8 cellular contexts compared by ENCODE assay signal in genomic region chrX:81120270-81120935, GRCh38.
DNase-seq lines count a peak whose midpoint lies in the region; ATAC-seq and TF ChIP-seq lines count a peak whose summit lies in the region.

No MANE protein-coding gene starts in this region.

- peak overlapping the region; percentile 90 for H3K4me3 ChIP-seq in iPS-20b (ENCODE audit: low read length)

- H3K36me3 ChIP-seq in iPS-20b (ENCODE audit: insufficient read depth, low read depth, low read length) = peaks cover 4% of the 10 kb centered on the region; the same call in 1 of the 2 replicates

- ATAC-seq in GM19455 (IDR thresholded peaks at IDR 0.05; ENCODE audit: unreplicated experiment) = peak; percentile 36
- peak; percentile 19 for ATAC-seq in HG03442 (IDR thresholded peaks at IDR 0.05; ENCODE audit: unreplicated experiment)
- peak; percentile 3 for ATAC-seq in activated CD8-positive, alpha-beta T cell treated with anti-CD3 and anti-CD28 coated beads, Interleukin-2, amount 10 ng/mL, durations not matched to agents 7 days and 5 days
- peak; percentile 12 to 19 for ATAC-seq in stimulated activated naive B cell treated with anti-CD40 and anti-IgM and Interleukin-4, amounts not matched to agents 10 μg/mL and 1 μg/mL and 100 μg/mL, for 72 hours (replicated peaks)

- no peaks in the 10 kb centered on the region for H3K9me3 Mint-ChIP-seq in Calu3 (ENCODE audit: low read depth, unreplicated experiment)
- H3K9me3 Mint-ChIP-seq in activated CD8-positive, alpha-beta T cell treated with anti-CD3 and anti-CD28 coated beads, Interleukin-2, amount 10 ng/mL, durations not matched to agents 7 days and 5 days (ENCODE audit: insufficient read depth) = no peaks in the 10 kb centered on the region
- H3K9me3 Mint-ChIP-seq in stimulated activated naive B cell treated with anti-CD40 and anti-IgM and Interleukin-4, amounts not matched to agents 10 μg/mL and 1 μg/mL and 100 μg/mL, for 72 hours = no peaks in the 10 kb centered on the region

- POLR2A ChIA-PET in activated CD8-positive, alpha-beta T cell treated with anti-CD3 and anti-CD28 coated beads, Interleukin-2, amount 10 ng/mL, durations not matched to agents 7 days and 5 days (lab: Charles Lee) = no interaction called here

- H3K27me3 ChIP-seq in iPS-20b (ENCODE audit: insufficient read depth, low read length) = peaks cover 8% of the 10 kb centered on the region; the same call in 1 of the 2 replicates

- H3K27ac ChIP-seq in iPS-20b (ENCODE audit: low read length) = no peak overlapping the region

- H3K4me1 ChIP-seq in iPS-20b (ENCODE audit: insufficient read depth, low read length) = no peaks in the 10 kb centered on the region; the same call in 1 of the 2 replicates

- no TSS peak for BruUV-seq in Calu3 (replicated peaks; lab: Mats Ljungman, UMichigan)

- no peaks in the 10 kb centered on the region for H3K27me3 Mint-ChIP-seq in Calu3 (ENCODE audit: unreplicated experiment)
- H3K27me3 Mint-ChIP-seq in activated CD8-positive, alpha-beta T cell treated with anti-CD3 and anti-CD28 coated beads, Interleukin-2, amount 10 ng/mL, durations not matched to agents 7 days and 5 days (ENCODE audit: low read depth) = peaks cover 9% of the 10 kb centered on the region
- peaks cover 5 to 17% of the 10 kb centered on the region in 2 donors for H3K27me3 Mint-ChIP-seq in stimulated activated naive B cell treated with anti-CD40 and anti-IgM and Interleukin-4, amounts not matched to agents 10 μg/mL and 1 μg/mL and 100 μg/mL, for 72 hours

- peak overlapping the region; percentile 82 for H3K27ac Mint-ChIP-seq in Calu3 (ENCODE audit: unreplicated experiment)
- no peak overlapping the region for H3K27ac Mint-ChIP-seq in activated CD8-positive, alpha-beta T cell treated with anti-CD3 and anti-CD28 coated beads, Interleukin-2, amount 10 ng/mL, durations not matched to agents 7 days and 5 days
- H3K27ac Mint-ChIP-seq in stimulated activated naive B cell treated with anti-CD40 and anti-IgM and Interleukin-4, amounts not matched to agents 10 μg/mL and 1 μg/mL and 100 μg/mL, for 72 hours = no peak overlapping the region

- DNase-seq in Calu3 = no peak
- no peak for DNase-seq in activated CD8-positive, alpha-beta T cell treated with anti-CD3 and anti-CD28 coated beads, Interleukin-2, amount 10 ng/mL, durations not matched to agents 7 days and 5 days
- no peak for DNase-seq in stimulated activated naive B cell treated with anti-CD40 and anti-IgM and Interleukin-4, amounts not matched to agents 10 μg/mL and 1 μg/mL and 100 μg/mL, for 72 hours
- no peak for DNase-seq in NCI-H345 (lab: John Stamatoyannopoulos, UW)
- DNase-seq in GF-D8 (lab: John Stamatoyannopoulos, UW) = no peak

- no peak for TF ChIP-seq CTCF in Calu3 (IDR thresholded peaks at IDR 0.05; ENCODE audit: unreplicated experiment)

- peaks cover 19% of the 10 kb centered on the region for H3K36me3 Mint-ChIP-seq in Calu3 (ENCODE audit: insufficient read depth, unreplicated experiment)
- no peaks in the 10 kb centered on the region for H3K36me3 Mint-ChIP-seq in activated CD8-positive, alpha-beta T cell treated with anti-CD3 and anti-CD28 coated beads, Interleukin-2, amount 10 ng/mL, durations not matched to agents 7 days and 5 days (ENCODE audit: low read depth)
- H3K36me3 Mint-ChIP-seq in stimulated activated naive B cell treated with anti-CD40 and anti-IgM and Interleukin-4, amounts not matched to agents 10 μg/mL and 1 μg/mL and 100 μg/mL, for 72 hours = no peaks in the 10 kb centered on the region

- no peaks in the 10 kb centered on the region for H3K9me3 ChIP-seq in iPS-20b (ENCODE audit: insufficient read depth, low read depth, low read length)

- H3K9ac ChIP-seq in iPS-20b (ENCODE audit: low read depth, low read length) = peak overlapping the region; percentile 89; the same call in 1 of the 2 replicates

- H3K4me3 Mint-ChIP-seq in Calu3 (ENCODE audit: low read depth, unreplicated experiment) = peak overlapping the region; percentile 90
- peak overlapping the region; percentile 87 for H3K4me3 Mint-ChIP-seq in activated CD8-positive, alpha-beta T cell treated with anti-CD3 and anti-CD28 coated beads, Interleukin-2, amount 10 ng/mL, durations not matched to agents 7 days and 5 days
- peak overlapping the region; percentile 86 to 98 for H3K4me3 Mint-ChIP-seq in stimulated activated naive B cell treated with anti-CD40 and anti-IgM and Interleukin-4, amounts not matched to agents 10 μg/mL and 1 μg/mL and 100 μg/mL, for 72 hours

- CTCF ChIA-PET in Calu3 (lab: Charles Lee) = interaction anchor here (0.6 to 0.7 kb wide), 2 partner anchors 156 to 211 kb away, joined by 3 to 4 read pairs; no protein-coding TSS in a partner anchor
- CTCF ChIA-PET in activated CD8-positive, alpha-beta T cell treated with anti-CD3 and anti-CD28 coated beads, Interleukin-2, amount 10 ng/mL, durations not matched to agents 7 days and 5 days (lab: Charles Lee) = interaction anchor here (0.6 to 1.2 kb wide), 3 partner anchors 11 to 244 kb away, joined by 3 to 4 read pairs (median 3); no protein-coding TSS in a partner anchor

- intact Hi-C loops in Calu3 (cut with micrococcal nuclease; ENCODE audit: unreplicated experiment) = loop anchor here (2.0 to 5.0 kb wide), 2 partner anchors 82 to 244 kb away; partner anchors contain the start of genes HMGN5 and SH3BGRL

- peaks cover 9% of the 10 kb centered on the region for H3K4me1 Mint-ChIP-seq in Calu3 (ENCODE audit: low read depth, unreplicated experiment)
- H3K4me1 Mint-ChIP-seq in activated CD8-positive, alpha-beta T cell treated with anti-CD3 and anti-CD28 coated beads, Interleukin-2, amount 10 ng/mL, durations not matched to agents 7 days and 5 days (ENCODE audit: low read depth) = peaks cover 10% of the 10 kb centered on the region
- H3K4me1 Mint-ChIP-seq in stimulated activated naive B cell treated with anti-CD40 and anti-IgM and Interleukin-4, amounts not matched to agents 10 μg/mL and 1 μg/mL and 100 μg/mL, for 72 hours = peaks cover 0 to 5% of the 10 kb centered on the region in 2 donors
